16 cellular contexts compared by ENCODE assay signal in the genomic region with DNA sequence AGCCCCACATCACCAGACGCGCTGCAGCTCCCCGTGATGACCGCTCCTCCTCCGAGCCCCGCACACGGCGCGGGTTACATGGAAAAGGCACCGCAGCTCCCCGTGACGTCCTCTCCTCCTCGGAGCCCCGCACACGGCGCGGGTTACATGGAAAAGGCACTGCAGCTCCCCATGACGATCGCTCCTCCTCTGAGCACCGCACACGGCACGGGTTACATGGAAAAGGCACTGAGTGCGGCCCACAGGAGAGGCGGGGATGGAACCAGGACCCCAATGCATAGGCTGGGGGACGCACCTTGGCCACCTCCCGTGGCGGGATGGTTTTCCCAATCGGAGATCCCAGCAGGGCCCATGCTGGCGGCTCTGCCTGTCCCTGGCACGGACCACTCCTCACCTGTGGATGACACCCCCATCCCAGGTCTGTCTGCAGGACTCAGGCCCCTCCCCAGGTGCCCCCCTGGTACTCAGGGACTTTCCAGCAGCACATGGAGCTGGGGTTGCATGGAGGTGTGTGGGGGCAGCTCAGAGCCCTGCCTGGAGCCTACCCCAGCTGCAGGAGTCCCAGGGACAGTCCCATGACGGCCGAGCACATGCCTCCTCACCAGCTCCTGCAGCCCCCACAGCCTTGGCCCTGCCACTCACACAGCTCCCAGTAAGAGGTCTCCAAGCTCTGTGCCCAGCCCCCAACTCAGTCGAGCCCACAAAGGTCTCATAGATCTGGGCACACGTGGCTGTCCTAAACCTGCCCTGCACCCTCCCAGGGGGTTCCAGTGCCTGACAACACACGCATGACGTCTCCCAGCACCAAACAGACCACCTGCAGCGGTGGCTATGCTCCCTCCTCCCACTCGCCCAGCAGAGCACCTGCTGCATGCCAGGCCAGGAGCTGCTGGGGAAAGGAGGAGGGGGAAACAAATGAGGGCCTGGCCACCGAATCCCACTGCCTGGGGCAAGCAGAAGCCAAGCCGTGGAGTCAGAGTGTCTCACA.
DNase-seq lines count a peak whose midpoint lies in the region; ATAC-seq and TF ChIP-seq lines count a peak whose summit lies in the region.
"Had no signal": no experiment of that assay in that cellular context is flagged by ENCODE, and none has a peak within 500 bp of the region (broad histone marks: within the 10 kb centered on the region; RNA-seq: fewer than 3 reads in every experiment).

No MANE protein-coding gene starts in this region.

- H3K4me1 Mint-ChIP-seq in activated T-cell treated with anti-CD3 and anti-CD28 coated beads, Interleukin-2, amount 50 U/mL, for 72 hours (ENCODE audit: low read depth) = peaks cover 16% of the 10 kb centered on the region
- peaks cover 29% of the 10 kb centered on the region for H3K4me1 Mint-ChIP-seq in activated naive CD8-positive, alpha-beta T cell treated with anti-CD3 and anti-CD28 coated beads, Interleukin-2, amount 50 U/mL, for 24 hours

- H3K9me3 Mint-ChIP-seq in activated T-cell treated with anti-CD3 and anti-CD28 coated beads, Interleukin-2, amount 50 U/mL, for 72 hours = no peaks in the 10 kb centered on the region
- no peaks in the 10 kb centered on the region for H3K9me3 Mint-ChIP-seq in activated naive CD8-positive, alpha-beta T cell treated with anti-CD3 and anti-CD28 coated beads, Interleukin-2, amount 50 U/mL, for 24 hours

- H3K4me3 Mint-ChIP-seq in activated T-cell treated with anti-CD3 and anti-CD28 coated beads, Interleukin-2, amount 50 U/mL, for 72 hours = no peak overlapping the region
- H3K4me3 Mint-ChIP-seq in activated naive CD8-positive, alpha-beta T cell treated with anti-CD3 and anti-CD28 coated beads, Interleukin-2, amount 50 U/mL, for 24 hours = no peak overlapping the region
- H3K4me3 Mint-ChIP-seq: HFFc6, T-helper 17 cell had no signal

- peak; percentile 10 for DNase-seq in activated T-cell treated with anti-CD3 and anti-CD28 coated beads, Interleukin-2, amount 50 U/mL, for 1 hour
- no peak for DNase-seq in activated T-cell treated with anti-CD3 and anti-CD28 coated beads, Interleukin-2, amount 50 U/mL, for 72 hours
- DNase-seq in NCI-H2107 (lab: John Stamatoyannopoulos, UW) = peak; percentile 58
- no peak for DNase-seq in activated naive CD8-positive, alpha-beta T cell treated with anti-CD3 and anti-CD28 coated beads, Interleukin-2, amount 50 U/mL, for 24 hours
- peak; percentile 36 to 72 for DNase-seq in suprapubic skin (ENCODE audit: low spot score in 2 of 2)
- no peak for DNase-seq in Kasumi-1 (lab: John Stamatoyannopoulos, UW)
- no peak for DNase-seq in NK-92 treated with Interleukin-12 subunit alpha and Interleukin-12 subunit beta, amount 100 ng/mL, for 24 hours (lab: John Stamatoyannopoulos, UW)
- DNase-seq: effector memory CD4-positive, alpha-beta T cell; HFFc6; mucosa of descending colon; NCI-H1092 treated with DMSO at 0.1 percent for 48 hours; stimulated activated naive CD4-positive, alpha-beta T cell; T-helper 17 cell had no signal

- H3K27me3 Mint-ChIP-seq in activated T-cell treated with anti-CD3 and anti-CD28 coated beads, Interleukin-2, amount 50 U/mL, for 72 hours (ENCODE audit: low read depth) = no peaks in the 10 kb centered on the region
- no peaks in the 10 kb centered on the region for H3K27me3 Mint-ChIP-seq in activated naive CD8-positive, alpha-beta T cell treated with anti-CD3 and anti-CD28 coated beads, Interleukin-2, amount 50 U/mL, for 24 hours

- no peak for TF ChIP-seq EP300 in suprapubic skin (IDR thresholded peaks at IDR 0.05)

- H3K4me3 ChIP-seq in suprapubic skin = no peak overlapping the region
- H3K4me3 ChIP-seq: hepatocyte, mucosa of descending colon had no signal

- H3K4me1 ChIP-seq in suprapubic skin = no peaks in the 10 kb centered on the region

- TF ChIP-seq POLR2A in suprapubic skin (IDR thresholded peaks at IDR 0.05) = no peak

- WGBS in suprapubic skin = 81% methylated on average over 24 of the region's 40 CpGs

- peaks cover 3 to 5% of the 10 kb centered on the region in 2 donors for H3K36me3 Mint-ChIP-seq in activated T-cell treated with anti-CD3 and anti-CD28 coated beads, Interleukin-2, amount 50 U/mL, for 72 hours (ENCODE audit: insufficient read depth in 2 of 2)
- peaks cover 4% of the 10 kb centered on the region for H3K36me3 Mint-ChIP-seq in activated naive CD8-positive, alpha-beta T cell treated with anti-CD3 and anti-CD28 coated beads, Interleukin-2, amount 50 U/mL, for 24 hours (ENCODE audit: low read depth)

- H3K9me3 ChIP-seq in suprapubic skin = no peaks in the 10 kb centered on the region
- H3K9me3 ChIP-seq: mucosa of descending colon had no signal

- no peaks in the 10 kb centered on the region for H3K36me3 ChIP-seq in suprapubic skin

- no peak for TF ChIP-seq CTCF in suprapubic skin (IDR thresholded peaks at IDR 0.05)

- H3K27ac ChIP-seq in suprapubic skin = no peak overlapping the region
- H3K27ac ChIP-seq: hepatocyte, RWPE1 had no signal

- no peak for ATAC-seq in activated T-cell treated with anti-CD3 and anti-CD28 coated beads, Interleukin-2, amount 50 U/mL, for 72 hours (replicated peaks in 1 of 2)
- peak; percentile 45 for ATAC-seq in activated naive CD8-positive, alpha-beta T cell treated with anti-CD3 and anti-CD28 coated beads, Interleukin-2, amount 50 U/mL, for 24 hours
- no peak for ATAC-seq in GM21786 (IDR thresholded peaks at IDR 0.05; ENCODE audit: unreplicated experiment)
- ATAC-seq: mucosa of descending colon, T-helper 17 cell had no signal

- H3K27me3 ChIP-seq in suprapubic skin = peaks cover 54% of the 10 kb centered on the region

- H3K27ac Mint-ChIP-seq in activated T-cell treated with anti-CD3 and anti-CD28 coated beads, Interleukin-2, amount 50 U/mL, for 72 hours = no peak overlapping the region
- no peak overlapping the region for H3K27ac Mint-ChIP-seq in activated naive CD8-positive, alpha-beta T cell treated with anti-CD3 and anti-CD28 coated beads, Interleukin-2, amount 50 U/mL, for 24 hours
- H3K27ac Mint-ChIP-seq: HFFc6, T-helper 17 cell had no signal

Comparison
In these comparisons a context has a peak if more than half of its experiments do, and no peak if none do; other contexts are left out.
1. DNase-seq: peak in activated T-cell treated with anti-CD3 and anti-CD28 coated beads, Interleukin-2, amount 50 U/mL, for 1 hour (single experiment), NCI-H2107 (single experiment) and suprapubic skin (2 of 2); none in activated T-cell treated with anti-CD3 and anti-CD28 coated beads, Interleukin-2, amount 50 U/mL, for 72 hours (0 of 2), activated naive CD8-positive, alpha-beta T cell treated with anti-CD3 and anti-CD28 coated beads, Interleukin-2, amount 50 U/mL, for 24 hours (single experiment), Kasumi-1 (0 of 2) and NK-92 treated with Interleukin-12 subunit alpha and Interleukin-12 subunit beta, amount 100 ng/mL, for 24 hours (single experiment).